17 cellular contexts compared by ENCODE assay signal in the genomic region with DNA sequence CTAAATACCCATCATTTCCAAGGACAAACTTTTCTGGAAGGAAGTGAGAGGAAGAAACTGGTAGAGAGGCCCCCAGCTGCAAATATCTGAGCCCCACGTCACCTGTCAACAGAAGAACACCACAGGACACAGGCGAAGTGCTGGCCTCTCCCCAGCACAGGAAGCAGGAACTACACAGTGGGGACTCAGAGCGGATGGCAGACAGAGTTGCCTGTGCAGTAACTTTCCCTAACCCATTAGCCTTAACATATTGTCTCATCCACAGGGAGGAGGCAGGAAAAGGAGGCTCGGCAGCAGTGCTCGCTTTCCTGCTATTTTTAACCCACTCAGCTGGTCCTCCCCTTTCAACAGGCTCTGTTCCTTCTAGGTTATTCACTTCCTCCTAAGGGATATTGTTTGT.
DNase-seq lines count a peak whose midpoint lies in the region; ATAC-seq and TF ChIP-seq lines count a peak whose summit lies in the region.
"Had no signal": no experiment of that assay in that cellular context is flagged by ENCODE, and none has a peak within 500 bp of the region (broad histone marks: within the 10 kb centered on the region; RNA-seq: fewer than 3 reads in every experiment).

No MANE protein-coding gene starts in this region.

- H3K36me3 Mint-ChIP-seq in T-helper 17 cell (ENCODE audit: low read depth), result peaks cover 4% of the 10 kb centered on the region

- TF ChIP-seq CTCF in heart right ventricle (IDR thresholded peaks at IDR 0.05), result no peak
- no peak for TF ChIP-seq CTCF in upper lobe of right lung (IDR thresholded peaks at IDR 0.05)
- TF ChIP-seq CTCF in upper lobe of left lung (IDR thresholded peaks at IDR 0.05), result no peak

- H3K4me1 ChIP-seq in heart right ventricle (peaks cover 0 to 43% (median 7%) of the 10 kb centered on the region in 9 donors), upper lobe of right lung (peaks cover 7% of the 10 kb centered on the region), upper lobe of left lung (peaks cover 0 to 12% (median 8%) of the 10 kb centered on the region in 4 donors)

- no peak for TF ChIP-seq POLR2A in upper lobe of left lung (IDR thresholded peaks at IDR 0.05)

- peaks cover 20% of the 10 kb centered on the region for H3K4me1 Mint-ChIP-seq in T-helper 17 cell

- peak overlapping the region in 2 of 10 donors; percentile 20 to 26 for H3K27ac ChIP-seq in heart right ventricle
- no peak overlapping the region for H3K27ac ChIP-seq in upper lobe of right lung
- no peak overlapping the region for H3K27ac ChIP-seq in upper lobe of left lung
- H3K27ac ChIP-seq: thoracic aorta had no signal

- 39 to 58% methylated on average over 5 of the region's 5 CpGs for WGBS in heart right ventricle, 2 donors
- WGBS in upper lobe of left lung, 2 donors, result 35 to 42% methylated on average over 5 of the region's 5 CpGs

- H3K27me3 Mint-ChIP-seq in T-helper 17 cell, result peaks cover 6% of the 10 kb centered on the region

- H3K27me3 ChIP-seq in heart right ventricle (no peaks in the 10 kb centered on the region), upper lobe of right lung (no peaks in the 10 kb centered on the region), upper lobe of left lung (no peaks in the 10 kb centered on the region)
- H3K27me3 ChIP-seq: left lung had no signal

- H3K4me3 ChIP-seq in heart right ventricle (no peak overlapping the region), upper lobe of right lung (no peak overlapping the region), upper lobe of left lung (no peak overlapping the region)
- H3K4me3 ChIP-seq: left lung, thoracic aorta had no signal

- no peak overlapping the region for H3K4me3 Mint-ChIP-seq in T-helper 17 cell
- H3K4me3 Mint-ChIP-seq: activated T-helper 1 cell treated with anti-CD3 and anti-CD28 coated beads, Interleukin-12 subunit alpha, Interleukin-12 subunit beta, Interleukin-2, Interleukin-4 antibody, amounts not matched to agents 30 ng/mL and 10 ng/mL and 1 ng/mL, durations not matched to agents 14 hours and 24 hours and 36 hours; CD14-positive monocyte had no signal

- ATAC-seq in heart right ventricle, result peak in 7 of 8 donors; percentile 38 to 86 (median 63)
- peak; percentile 33 for ATAC-seq in HG03066 (IDR thresholded peaks at IDR 0.05; ENCODE audit: low read depth, unreplicated experiment)
- ATAC-seq in upper lobe of right lung, result peak; percentile 39
- ATAC-seq in upper lobe of left lung (ENCODE audit: low FRiP score in 2 of 2), result no peak
- ATAC-seq in T-helper 17 cell, result no peak
- ATAC-seq: left lung had no signal

- no peak for TF ChIP-seq EP300 in upper lobe of left lung (IDR thresholded peaks at IDR 0.05)

- intact Hi-C loops in heart right ventricle (cut with DNase I) (no loop called here), cardiac septum (cut with DNase I) (no loop called here), upper lobe of right lung (cut with DNase I) (no loop called here)

- no peaks in the 10 kb centered on the region for H3K36me3 ChIP-seq in heart right ventricle
- no peaks in the 10 kb centered on the region for H3K36me3 ChIP-seq in upper lobe of right lung
- no peaks in the 10 kb centered on the region for H3K36me3 ChIP-seq in upper lobe of left lung
- H3K36me3 ChIP-seq: left lung, thoracic aorta had no signal

- no peak overlapping the region for H3K27ac Mint-ChIP-seq in T-helper 17 cell
- H3K27ac Mint-ChIP-seq: activated T-helper 1 cell treated with anti-CD3 and anti-CD28 coated beads, Interleukin-12 subunit alpha, Interleukin-12 subunit beta, Interleukin-2, Interleukin-4 antibody, amounts not matched to agents 30 ng/mL and 10 ng/mL and 1 ng/mL, durations not matched to agents 14 hours and 24 hours and 36 hours had no signal

- no peak for DNase-seq in heart right ventricle
- DNase-seq in cardiac septum (ENCODE audit: low spot score), result no peak
- DNase-seq in UCSD-AML1 (lab: John Stamatoyannopoulos, UW; ENCODE audit: unreplicated experiment), result peak; percentile 65
- no peak for DNase-seq in upper lobe of right lung
- DNase-seq in upper lobe of left lung, result no peak
- DNase-seq in activated CD8-positive, alpha-beta memory T cell treated with anti-CD3 and anti-CD28 coated beads for 24 hours, result no peak
- DNase-seq in T-helper 17 cell, result no peak
- DNase-seq: DMS153, IMR-90, left lung, NCI-H2029, SHP77, T-helper 2 cell had no signal

- H3K9me3 ChIP-seq in heart right ventricle, result peaks cover 0 to 8% (median 0%) of the 10 kb centered on the region in 11 donors
- H3K9me3 ChIP-seq in upper lobe of right lung, result no peaks in the 10 kb centered on the region
- no peaks in the 10 kb centered on the region for H3K9me3 ChIP-seq in upper lobe of left lung
- H3K9me3 ChIP-seq in T-helper 17 cell (ENCODE audit: control insufficient read depth, low read length, poor library complexity, severe bottlenecking), result no peaks in the 10 kb centered on the region
- H3K9me3 ChIP-seq: thoracic aorta had no signal

Comparison
In these comparisons a context has a peak if more than half of its experiments do, and no peak if none do; other contexts are left out.
1. ATAC-seq: peak in heart right ventricle (7 of 8), HG03066 (single experiment) and upper lobe of right lung (single experiment); none in upper lobe of left lung (0 of 2) and T-helper 17 cell (single experiment).